ENCODE assay signal across 1 cellular context in genomic region chr7:26200113-26200443, GRCh38.
TF ChIP-seq lines count a peak whose summit lies in the region.

No MANE protein-coding gene starts in this region.

TF ChIP-seq in GM12878, 131 proteins besides CTCF, POLR2A, EP300 and RAD21 (continues in another document):
- TF ChIP-seq MYC (IDR thresholded peaks at IDR 0.05; ENCODE audit: insufficient read depth, insufficient read length, insufficient replicate concordance, low read length, severe bottlenecking) (peak; percentile 85), BACH1 (IDR thresholded peaks at IDR 0.05; ENCODE audit: borderline replicate concordance) (peak; percentile 88), ZNF622 (IDR thresholded peaks at IDR 0.05) (no peak), IRF4 (IDR thresholded peaks at IDR 0.05; ENCODE audit: low read depth, low read length) (peak; percentile 7; the same call in 1 of the 2 replicates), RCOR1 (conservative IDR thresholded peaks at IDR 0.05; ENCODE audit: low read depth, low read length) (no peak), HDAC2 (IDR thresholded peaks at IDR 0.05) (no peak), NFXL1 (IDR thresholded peaks at IDR 0.05; ENCODE audit: borderline replicate concordance) (no peak), ZZZ3 (IDR thresholded peaks at IDR 0.05; ENCODE audit: control insufficient read depth, insufficient read length, low read depth) (no peak), WRNIP1 (IDR thresholded peaks at IDR 0.05; ENCODE audit: borderline replicate concordance, low read depth, low read length) (no peak), TCF12 (IDR thresholded peaks at IDR 0.05; ENCODE audit: low read depth, low read length) (no peak), ASH2L (IDR thresholded peaks at IDR 0.05; ENCODE audit: borderline replicate concordance, low read depth) (no peak), MTA2 (IDR thresholded peaks at IDR 0.05; ENCODE audit: low read depth) (no peak), MEF2B (IDR thresholded peaks at IDR 0.05; ENCODE audit: partially characterized antibody, poor library complexity, severe bottlenecking) (peak; percentile 56), CHD1 (IDR thresholded peaks at IDR 0.05; ENCODE audit: low read depth, low read length) (no peak), SUPT20H (IDR thresholded peaks at IDR 0.05; ENCODE audit: borderline replicate concordance, control insufficient read depth, low read depth, low read length) (no peak), USF1 (IDR thresholded peaks at IDR 0.05; ENCODE audit: borderline replicate concordance, extremely low read length, insufficient read depth, low read depth, low read length) (no peak), ZNF24 (IDR thresholded peaks at IDR 0.05) (no peak), HDGF (IDR thresholded peaks at IDR 0.05) (no peak), YBX1 (IDR thresholded peaks at IDR 0.05) (no peak), BMI1 (IDR thresholded peaks at IDR 0.05; ENCODE audit: borderline replicate concordance) (no peak), RBBP5 (conservative IDR thresholded peaks at IDR 0.05) (no peak), FOXK2 (IDR thresholded peaks at IDR 0.05) (no peak), NRF1 (conservative IDR thresholded peaks at IDR 0.05; ENCODE audit: low read depth, low read length) (no peak), POU2F2 (IDR thresholded peaks at IDR 0.05; ENCODE audit: borderline replicate concordance, low read depth, low read length) (peak; percentile 29; the same call in 1 of the 3 replicates), BCL11A (IDR thresholded peaks at IDR 0.05; ENCODE audit: low read depth, low read length) (no peak), EZH2 (IDR thresholded peaks at IDR 0.05; ENCODE audit: borderline replicate concordance, control insufficient read depth, low read depth, low read length) (no peak), NKRF (conservative IDR thresholded peaks at IDR 0.05) (no peak), STAT3 (IDR thresholded peaks at IDR 0.05; ENCODE audit: low read depth, low read length) (no peak), ZBTB4 (CRISPR knock-in tag; IDR thresholded peaks at IDR 0.05) (peak; percentile 86; the same call in 1 of the 2 replicates), POLR2AphosphoS2 (IDR thresholded peaks at IDR 0.05; ENCODE audit: low read depth, low read length) (no peak), RAD51 (IDR thresholded peaks at IDR 0.05) (no peak), NFIC (IDR thresholded peaks at IDR 0.05; ENCODE audit: low read depth, low read length) (peak; percentile 47; the same call in 1 of the 2 replicates), ZSCAN29 (IDR thresholded peaks at IDR 0.05) (peak; percentile 80), ESRRA (IDR thresholded peaks at IDR 0.05; ENCODE audit: low read length) (no peak), TARDBP (IDR thresholded peaks at IDR 0.05; ENCODE audit: borderline replicate concordance) (no peak), ZNF384 (IDR thresholded peaks at IDR 0.05; ENCODE audit: borderline replicate concordance, low read depth, low read length) (no peak)
- TF ChIP-seq, protein P1, sequence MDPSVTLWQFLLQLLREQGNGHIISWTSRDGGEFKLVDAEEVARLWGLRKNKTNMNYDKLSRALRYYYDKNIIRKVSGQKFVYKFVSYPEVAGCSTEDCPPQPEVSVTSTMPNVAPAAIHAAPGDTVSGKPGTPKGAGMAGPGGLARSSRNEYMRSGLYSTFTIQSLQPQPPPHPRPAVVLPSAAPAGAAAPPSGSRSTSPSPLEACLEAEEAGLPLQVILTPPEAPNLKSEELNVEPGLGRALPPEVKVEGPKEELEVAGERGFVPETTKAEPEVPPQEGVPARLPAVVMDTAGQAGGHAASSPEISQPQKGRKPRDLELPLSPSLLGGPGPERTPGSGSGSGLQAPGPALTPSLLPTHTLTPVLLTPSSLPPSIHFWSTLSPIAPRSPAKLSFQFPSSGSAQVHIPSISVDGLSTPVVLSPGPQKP (IDR thresholded peaks at IDR 0.05; ENCODE audit: low read depth, low read length), result no peak
- TF ChIP-seq, protein P2, sequence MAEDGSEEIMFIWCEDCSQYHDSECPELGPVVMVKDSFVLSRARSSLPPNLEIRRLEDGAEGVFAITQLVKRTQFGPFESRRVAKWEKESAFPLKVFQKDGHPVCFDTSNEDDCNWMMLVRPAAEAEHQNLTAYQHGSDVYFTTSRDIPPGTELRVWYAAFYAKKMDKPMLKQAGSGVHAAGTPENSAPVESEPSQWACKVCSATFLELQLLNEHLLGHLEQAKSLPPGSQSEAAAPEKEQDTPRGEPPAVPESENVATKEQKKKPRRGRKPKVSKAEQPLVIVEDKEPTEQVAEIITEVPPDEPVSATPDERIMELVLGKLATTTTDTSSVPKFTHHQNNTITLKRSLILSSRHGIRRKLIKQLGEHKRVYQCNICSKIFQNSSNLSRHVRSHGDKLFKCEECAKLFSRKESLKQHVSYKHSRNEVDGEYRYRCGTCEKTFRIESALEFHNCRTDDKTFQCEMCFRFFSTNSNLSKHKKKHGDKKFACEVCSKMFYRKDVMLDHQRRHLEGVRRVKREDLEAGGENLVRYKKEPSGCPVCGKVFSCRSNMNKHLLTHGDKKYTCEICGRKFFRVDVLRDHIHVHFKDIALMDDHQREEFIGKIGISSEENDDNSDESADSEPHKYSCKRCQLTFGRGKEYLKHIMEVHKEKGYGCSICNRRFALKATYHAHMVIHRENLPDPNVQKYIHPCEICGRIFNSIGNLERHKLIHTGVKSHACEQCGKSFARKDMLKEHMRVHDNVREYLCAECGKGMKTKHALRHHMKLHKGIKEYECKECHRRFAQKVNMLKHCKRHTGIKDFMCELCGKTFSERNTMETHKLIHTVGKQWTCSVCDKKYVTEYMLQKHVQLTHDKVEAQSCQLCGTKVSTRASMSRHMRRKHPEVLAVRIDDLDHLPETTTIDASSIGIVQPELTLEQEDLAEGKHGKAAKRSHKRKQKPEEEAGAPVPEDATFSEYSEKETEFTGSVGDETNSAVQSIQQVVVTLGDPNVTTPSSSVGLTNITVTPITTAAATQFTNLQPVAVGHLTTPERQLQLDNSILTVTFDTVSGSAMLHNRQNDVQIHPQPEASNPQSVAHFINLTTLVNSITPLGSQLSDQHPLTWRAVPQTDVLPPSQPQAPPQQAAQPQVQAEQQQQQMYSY (CRISPR knock-in tag; IDR thresholded peaks at IDR 0.05), result peak; percentile 51; the same call in 1 of the 2 replicates
- TF ChIP-seq, protein P3, sequence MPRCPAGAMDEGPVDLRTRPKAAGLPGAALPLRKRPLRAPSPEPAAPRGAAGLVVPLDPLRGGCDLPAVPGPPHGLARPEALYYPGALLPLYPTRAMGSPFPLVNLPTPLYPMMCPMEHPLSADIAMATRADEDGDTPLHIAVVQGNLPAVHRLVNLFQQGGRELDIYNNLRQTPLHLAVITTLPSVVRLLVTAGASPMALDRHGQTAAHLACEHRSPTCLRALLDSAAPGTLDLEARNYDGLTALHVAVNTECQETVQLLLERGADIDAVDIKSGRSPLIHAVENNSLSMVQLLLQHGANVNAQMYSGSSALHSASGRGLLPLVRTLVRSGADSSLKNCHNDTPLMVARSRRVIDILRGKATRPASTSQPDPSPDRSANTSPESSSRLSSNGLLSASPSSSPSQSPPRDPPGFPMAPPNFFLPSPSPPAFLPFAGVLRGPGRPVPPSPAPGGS (IDR thresholded peaks at IDR 0.05; ENCODE audit: borderline replicate concordance, insufficient read depth, low read depth, low read length, poor library complexity, severe bottlenecking), result no peak
- TF ChIP-seq, protein P4, sequence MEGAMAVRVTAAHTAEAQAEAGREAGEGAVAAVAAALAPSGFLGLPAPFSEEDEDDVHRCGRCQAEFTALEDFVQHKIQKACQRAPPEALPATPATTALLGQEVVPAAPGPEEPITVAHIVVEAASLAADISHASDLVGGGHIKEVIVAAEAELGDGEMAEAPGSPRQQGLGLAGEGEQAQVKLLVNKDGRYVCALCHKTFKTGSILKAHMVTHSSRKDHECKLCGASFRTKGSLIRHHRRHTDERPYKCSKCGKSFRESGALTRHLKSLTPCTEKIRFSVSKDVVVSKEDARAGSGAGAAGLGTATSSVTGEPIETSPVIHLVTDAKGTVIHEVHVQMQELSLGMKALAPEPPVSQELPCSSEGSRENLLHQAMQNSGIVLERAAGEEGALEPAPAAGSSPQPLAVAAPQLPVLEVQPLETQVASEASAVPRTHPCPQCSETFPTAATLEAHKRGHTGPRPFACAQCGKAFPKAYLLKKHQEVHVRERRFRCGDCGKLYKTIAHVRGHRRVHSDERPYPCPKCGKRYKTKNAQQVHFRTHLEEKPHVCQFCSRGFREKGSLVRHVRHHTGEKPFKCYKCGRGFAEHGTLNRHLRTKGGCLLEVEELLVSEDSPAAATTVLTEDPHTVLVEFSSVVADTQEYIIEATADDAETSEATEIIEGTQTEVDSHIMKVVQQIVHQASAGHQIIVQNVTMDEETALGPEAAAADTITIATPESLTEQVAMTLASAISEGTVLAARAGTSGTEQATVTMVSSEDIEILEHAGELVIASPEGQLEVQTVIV (IDR thresholded peaks at IDR 0.05; ENCODE audit: borderline replicate concordance, partially characterized antibody), result no peak
- TF ChIP-seq, protein P5, sequence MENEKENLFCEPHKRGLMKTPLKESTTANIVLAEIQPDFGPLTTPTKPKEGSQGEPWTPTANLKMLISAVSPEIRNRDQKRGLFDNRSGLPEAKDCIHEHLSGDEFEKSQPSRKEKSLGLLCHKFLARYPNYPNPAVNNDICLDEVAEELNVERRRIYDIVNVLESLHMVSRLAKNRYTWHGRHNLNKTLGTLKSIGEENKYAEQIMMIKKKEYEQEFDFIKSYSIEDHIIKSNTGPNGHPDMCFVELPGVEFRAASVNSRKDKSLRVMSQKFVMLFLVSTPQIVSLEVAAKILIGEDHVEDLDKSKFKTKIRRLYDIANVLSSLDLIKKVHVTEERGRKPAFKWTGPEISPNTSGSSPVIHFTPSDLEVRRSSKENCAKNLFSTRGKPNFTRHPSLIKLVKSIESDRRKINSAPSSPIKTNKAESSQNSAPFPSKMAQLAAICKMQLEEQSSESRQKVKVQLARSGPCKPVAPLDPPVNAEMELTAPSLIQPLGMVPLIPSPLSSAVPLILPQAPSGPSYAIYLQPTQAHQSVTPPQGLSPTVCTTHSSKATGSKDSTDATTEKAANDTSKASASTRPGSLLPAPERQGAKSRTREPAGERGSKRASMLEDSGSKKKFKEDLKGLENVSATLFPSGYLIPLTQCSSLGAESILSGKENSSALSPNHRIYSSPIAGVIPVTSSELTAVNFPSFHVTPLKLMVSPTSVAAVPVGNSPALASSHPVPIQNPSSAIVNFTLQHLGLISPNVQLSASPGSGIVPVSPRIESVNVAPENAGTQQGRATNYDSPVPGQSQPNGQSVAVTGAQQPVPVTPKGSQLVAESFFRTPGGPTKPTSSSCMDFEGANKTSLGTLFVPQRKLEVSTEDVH (IDR thresholded peaks at IDR 0.05; ENCODE audit: low read depth, partially characterized antibody), result no peak
- TF ChIP-seq, protein P6, sequence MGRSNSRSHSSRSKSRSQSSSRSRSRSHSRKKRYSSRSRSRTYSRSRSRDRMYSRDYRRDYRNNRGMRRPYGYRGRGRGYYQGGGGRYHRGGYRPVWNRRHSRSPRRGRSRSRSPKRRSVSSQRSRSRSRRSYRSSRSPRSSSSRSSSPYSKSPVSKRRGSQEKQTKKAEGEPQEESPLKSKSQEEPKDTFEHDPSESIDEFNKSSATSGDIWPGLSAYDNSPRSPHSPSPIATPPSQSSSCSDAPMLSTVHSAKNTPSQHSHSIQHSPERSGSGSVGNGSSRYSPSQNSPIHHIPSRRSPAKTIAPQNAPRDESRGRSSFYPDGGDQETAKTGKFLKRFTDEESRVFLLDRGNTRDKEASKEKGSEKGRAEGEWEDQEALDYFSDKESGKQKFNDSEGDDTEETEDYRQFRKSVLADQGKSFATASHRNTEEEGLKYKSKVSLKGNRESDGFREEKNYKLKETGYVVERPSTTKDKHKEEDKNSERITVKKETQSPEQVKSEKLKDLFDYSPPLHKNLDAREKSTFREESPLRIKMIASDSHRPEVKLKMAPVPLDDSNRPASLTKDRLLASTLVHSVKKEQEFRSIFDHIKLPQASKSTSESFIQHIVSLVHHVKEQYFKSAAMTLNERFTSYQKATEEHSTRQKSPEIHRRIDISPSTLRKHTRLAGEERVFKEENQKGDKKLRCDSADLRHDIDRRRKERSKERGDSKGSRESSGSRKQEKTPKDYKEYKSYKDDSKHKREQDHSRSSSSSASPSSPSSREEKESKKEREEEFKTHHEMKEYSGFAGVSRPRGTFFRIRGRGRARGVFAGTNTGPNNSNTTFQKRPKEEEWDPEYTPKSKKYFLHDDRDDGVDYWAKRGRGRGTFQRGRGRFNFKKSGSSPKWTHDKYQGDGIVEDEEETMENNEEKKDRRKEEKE (IDR thresholded peaks at IDR 0.05), result no peak
